Comparison of ENCODE assay signal across 26 cellular contexts in the genomic region with DNA sequence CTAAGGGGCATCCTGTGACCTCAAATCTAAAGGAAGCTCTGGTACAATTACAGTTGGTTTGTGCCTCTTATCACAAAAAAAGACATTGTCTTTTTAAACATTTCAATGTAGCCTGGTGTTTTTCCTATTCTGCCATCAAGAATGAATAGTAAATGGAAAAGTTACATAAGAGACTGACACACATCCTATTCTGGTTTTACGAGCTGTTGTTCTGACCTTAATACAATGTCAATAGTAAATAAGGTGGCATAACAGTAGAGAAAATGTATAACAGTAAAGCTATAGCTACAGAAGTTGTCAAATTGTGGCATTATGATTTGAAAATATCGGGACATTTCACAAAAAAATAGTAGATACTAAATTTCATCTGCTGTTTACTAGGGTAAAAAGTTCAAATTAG.
"Had no signal": no experiment of that assay in that cellular context is flagged by ENCODE, and none has a peak within 500 bp of the region (broad histone marks: within the 10 kb centered on the region; RNA-seq: fewer than 3 reads in every experiment).

No MANE protein-coding gene starts in this region.

- H3K27me3 Mint-ChIP-seq: activated naive CD4-positive, alpha-beta T cell treated with anti-CD3 and anti-CD28 coated beads, Interleukin-2, amount 10 ng/mL, durations not matched to agents 7 days and 5 days; activated naive CD8-positive, alpha-beta T cell treated with anti-CD3 and anti-CD28 coated beads, Interleukin-2, amount 10 ng/mL, durations not matched to agents 7 days and 5 days; central memory CD8-positive, alpha-beta T cell; effector memory CD8-positive, alpha-beta T cell; naive thymus-derived CD4-positive, alpha-beta T cell had no signal

- ATAC-seq: effector memory CD8-positive, alpha-beta T cell; left colon; naive thymus-derived CD4-positive, alpha-beta T cell had no signal

- H3K9me3 ChIP-seq: breast epithelium, ovary, prostate gland, sigmoid colon, upper lobe of left lung, vagina had no signal

- H3K9me3 Mint-ChIP-seq: activated naive CD4-positive, alpha-beta T cell treated with anti-CD3 and anti-CD28 coated beads, Interleukin-2, amount 10 ng/mL, durations not matched to agents 7 days and 5 days; activated naive CD8-positive, alpha-beta T cell treated with anti-CD3 and anti-CD28 coated beads, Interleukin-2, amount 10 ng/mL, durations not matched to agents 7 days and 5 days; activated T-helper 1 cell treated with anti-CD3 and anti-CD28 coated beads, Interleukin-12 subunit alpha, Interleukin-12 subunit beta, Interleukin-2, Interleukin-4 antibody, amounts not matched to agents 30 ng/mL and 10 ng/mL and 1 ng/mL, durations not matched to agents 14 hours and 24 hours and 36 hours; central memory CD8-positive, alpha-beta T cell; effector memory CD8-positive, alpha-beta T cell; naive thymus-derived CD4-positive, alpha-beta T cell had no signal

- H3K4me3 ChIP-seq: breast epithelium, ovary, prostate gland, sigmoid colon, smooth muscle cell, upper lobe of left lung, vagina had no signal

- H3K4me1 Mint-ChIP-seq: activated naive CD4-positive, alpha-beta T cell treated with anti-CD3 and anti-CD28 coated beads, Interleukin-2, amount 10 ng/mL, durations not matched to agents 7 days and 5 days had no signal

- DNase-seq: activated CD4-positive, alpha-beta T cell treated with anti-CD3 and anti-CD28 coated beads for 4 hours; activated CD4-positive, alpha-beta T cell treated with anti-CD3 and anti-CD28 coated beads, Interleukin-2, amount 50 U/mL, for 4 hours; activated CD4-positive, CD25-positive, alpha-beta regulatory T cell; activated effector memory CD4-positive, alpha-beta T cell treated with anti-CD3 and anti-CD28 coated beads, Interleukin-2, amount 50 U/mL, for 16 hours; activated naive CD4-positive, alpha-beta T cell treated with anti-CD3 and anti-CD28 coated beads, Interleukin-2, amount 10 ng/mL, durations not matched to agents 7 days and 5 days; activated naive CD8-positive, alpha-beta T cell treated with anti-CD3 and anti-CD28 coated beads, Interleukin-2, amount 10 ng/mL, durations not matched to agents 7 days and 5 days; activated T-cell treated with anti-CD3 and anti-CD28 coated beads for 4 hours; effector memory CD8-positive, alpha-beta T cell; erythroblast; head of caudate nucleus; hippocampal formation; left colon; mammary epithelial cell; midbrain; naive thymus-derived CD4-positive, alpha-beta T cell; ovary; sigmoid colon; stimulated activated CD4-positive, alpha-beta T cell treated with anti-CD3 and anti-CD28 coated beads, Interleukin-1b, Interleukin-23, amount 100 ng/mL, for 48 hours; stimulated activated naive CD4-positive, alpha-beta T cell; upper lobe of left lung had no signal

- H3K4me3 Mint-ChIP-seq: activated naive CD4-positive, alpha-beta T cell treated with anti-CD3 and anti-CD28 coated beads, Interleukin-2, amount 10 ng/mL, durations not matched to agents 7 days and 5 days; activated naive CD8-positive, alpha-beta T cell treated with anti-CD3 and anti-CD28 coated beads, Interleukin-2, amount 10 ng/mL, durations not matched to agents 7 days and 5 days; activated T-helper 1 cell treated with anti-CD3 and anti-CD28 coated beads, Interleukin-12 subunit alpha, Interleukin-12 subunit beta, Interleukin-2, Interleukin-4 antibody, amounts not matched to agents 30 ng/mL and 10 ng/mL and 1 ng/mL, durations not matched to agents 14 hours and 24 hours and 36 hours; central memory CD8-positive, alpha-beta T cell; effector memory CD8-positive, alpha-beta T cell; naive thymus-derived CD4-positive, alpha-beta T cell had no signal

- H3K4me1 ChIP-seq: breast epithelium, prostate gland, upper lobe of left lung had no signal

- H3K27ac Mint-ChIP-seq: activated naive CD4-positive, alpha-beta T cell treated with anti-CD3 and anti-CD28 coated beads, Interleukin-2, amount 10 ng/mL, durations not matched to agents 7 days and 5 days; activated naive CD8-positive, alpha-beta T cell treated with anti-CD3 and anti-CD28 coated beads, Interleukin-2, amount 10 ng/mL, durations not matched to agents 7 days and 5 days; activated T-helper 1 cell treated with anti-CD3 and anti-CD28 coated beads, Interleukin-12 subunit alpha, Interleukin-12 subunit beta, Interleukin-2, Interleukin-4 antibody, amounts not matched to agents 30 ng/mL and 10 ng/mL and 1 ng/mL, durations not matched to agents 14 hours and 24 hours and 36 hours; effector memory CD8-positive, alpha-beta T cell had no signal

- H3K27me3 ChIP-seq: breast epithelium, ovary, sigmoid colon, upper lobe of left lung, vagina had no signal

- H3K36me3 ChIP-seq: ovary, prostate gland had no signal

- H3K27ac ChIP-seq: breast epithelium, ovary, prostate gland, sigmoid colon, upper lobe of left lung, vagina had no signal
